ENCODE assay signal across 12 cellular contexts in the genomic region with DNA sequence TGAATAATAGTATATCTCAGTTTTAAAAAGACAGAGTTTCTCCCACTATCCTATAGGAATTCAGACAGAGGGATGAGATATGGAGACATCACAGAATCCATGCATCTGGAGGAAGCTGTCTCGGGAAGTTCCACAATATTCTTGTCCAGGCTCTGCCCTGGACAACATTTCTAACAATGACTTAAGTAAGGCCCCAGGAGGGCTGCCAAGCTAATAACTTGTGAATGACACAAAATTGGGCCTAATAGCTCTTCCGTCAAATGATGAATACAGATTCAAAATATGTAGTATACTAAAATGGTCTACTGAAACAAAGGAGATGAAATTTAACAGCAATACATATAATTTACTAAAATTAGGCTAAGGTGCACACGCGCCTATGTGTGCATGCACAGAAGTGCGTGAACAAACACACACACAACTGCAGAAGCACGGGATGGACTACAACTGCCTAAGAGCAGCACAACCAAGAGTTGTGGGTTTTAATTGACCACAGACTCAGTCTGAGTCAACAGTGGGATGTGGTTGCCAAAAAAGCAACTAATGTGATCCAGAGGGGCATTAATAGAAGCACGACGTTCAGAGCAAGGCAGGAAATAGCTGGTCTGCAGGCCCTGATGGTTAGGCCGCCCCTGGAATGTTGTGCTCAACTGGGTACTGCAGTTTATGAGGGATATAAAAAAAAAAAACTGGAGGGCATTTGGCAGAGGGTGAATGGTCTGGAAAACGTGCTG. TPM values are rescaled to one million over a fixed set of nuclear protein-coding genes. Genes with fewer than 3 reads are reported as not detected.
DNase-seq lines count a peak whose midpoint lies in the region; ATAC-seq and TF ChIP-seq lines count a peak whose summit lies in the region.
"Had no signal": no experiment of that assay in that cellular context is flagged by ENCODE, and none has a peak within 500 bp of the region (broad histone marks: within the 10 kb centered on the region; RNA-seq: fewer than 3 reads in every experiment).

No MANE protein-coding gene starts in this region.

- no peak for TF ChIP-seq CTCF in kidney epithelial cell (IDR thresholded peaks at IDR 0.05; ENCODE audit: insufficient read depth, low read length, poor library complexity, severe bottlenecking)

- ATAC-seq in HG02798 (IDR thresholded peaks at IDR 0.05; ENCODE audit: poor library complexity, unreplicated experiment), result no peak

- no peaks in the 10 kb centered on the region for H3K36me3 ChIP-seq in kidney epithelial cell (ENCODE audit: control insufficient read depth, insufficient read depth, low read length)

- DNase-seq in AG20443 (ENCODE audit: low spot score), result peak; percentile 85
- DNase-seq in HS-27A (ENCODE audit: low read depth), result peak; percentile 4
- DNase-seq in SW480 (ENCODE audit: low spot score), result peak; percentile 84
- DNase-seq in kidney epithelial cell (ENCODE audit: low read depth), result peak; percentile 2
- no peak for DNase-seq in mucosa of gallbladder (ENCODE audit: low spot score)
- no peak for DNase-seq in 8988T
- DNase-seq in activated CD4-positive, alpha-beta memory T cell treated with anti-CD3 and anti-CD28 coated beads, Interleukin-2, amount 10 ng/mL, durations not matched to agents 7 days and 5 days, result no peak
- DNase-seq: activated naive CD4-positive, alpha-beta T cell treated with Interleukin-2 at 50 U/mL for 16 hours; NCI-H1436 treated with DMSO at 0.1 percent for 48 hours had no signal

- H3K27me3 ChIP-seq in kidney epithelial cell (ENCODE audit: control insufficient read depth, insufficient read depth, low read length), result no peaks in the 10 kb centered on the region

- H3K4me3 ChIP-seq in kidney epithelial cell (ENCODE audit: low read depth, low read length), result no peak overlapping the region

- H3K36me3 Mint-ChIP-seq in activated CD4-positive, alpha-beta memory T cell treated with anti-CD3 and anti-CD28 coated beads, Interleukin-2, amount 10 ng/mL, durations not matched to agents 7 days and 5 days (ENCODE audit: low read depth), result no peaks in the 10 kb centered on the region

- peaks cover 14% of the 10 kb centered on the region for H3K27me3 Mint-ChIP-seq in activated CD4-positive, alpha-beta memory T cell treated with anti-CD3 and anti-CD28 coated beads, Interleukin-2, amount 10 ng/mL, durations not matched to agents 7 days and 5 days

- POLR2A ChIA-PET in activated CD4-positive, alpha-beta memory T cell treated with anti-CD3 and anti-CD28 coated beads, Interleukin-2, amount 10 ng/mL, durations not matched to agents 7 days and 5 days (lab: Charles Lee), result no interaction called here

- peaks cover 3% of the 10 kb centered on the region for H3K9me3 Mint-ChIP-seq in activated CD4-positive, alpha-beta memory T cell treated with anti-CD3 and anti-CD28 coated beads, Interleukin-2, amount 10 ng/mL, durations not matched to agents 7 days and 5 days

- CTCF ChIA-PET in activated CD4-positive, alpha-beta memory T cell treated with anti-CD3 and anti-CD28 coated beads, Interleukin-2, amount 10 ng/mL, durations not matched to agents 7 days and 5 days (lab: Charles Lee), result no interaction called here

- H3K4me3 Mint-ChIP-seq in activated CD4-positive, alpha-beta memory T cell treated with anti-CD3 and anti-CD28 coated beads, Interleukin-2, amount 10 ng/mL, durations not matched to agents 7 days and 5 days, result no peak overlapping the region

- peaks cover 6% of the 10 kb centered on the region for H3K4me1 Mint-ChIP-seq in activated CD4-positive, alpha-beta memory T cell treated with anti-CD3 and anti-CD28 coated beads, Interleukin-2, amount 10 ng/mL, durations not matched to agents 7 days and 5 days

- H3K27ac Mint-ChIP-seq in activated CD4-positive, alpha-beta memory T cell treated with anti-CD3 and anti-CD28 coated beads, Interleukin-2, amount 10 ng/mL, durations not matched to agents 7 days and 5 days, result no peak overlapping the region

RNA-seq across cellular contexts. Expression of gene HS3ST2, which starts 26.3 kb away (rescaled TPM):
- total RNA-seq in kidney epithelial cell (2.5 and 2.8 TPM in 2 replicates), mucosa of gallbladder (0.98 TPM)
- not detected for total RNA-seq in activated CD4-positive, alpha-beta memory T cell treated with anti-CD3 and anti-CD28 coated beads, Interleukin-2, amount 10 ng/mL, durations not matched to agents 7 days and 5 days
- total RNA-seq: epithelial cell of proximal tubule; T-helper 2 cell treated with Interferon-gamma antibody and Interleukin-4, amounts not matched to agents 100 ng/mL and 5 ng/mL, for 36 hours had no signal

Comparison
In these comparisons a context has a peak if more than half of its experiments do, and no peak if none do; other contexts are left out.
1. DNase-seq: peak in AG20443 (single experiment), HS-27A (single experiment), SW480 (single experiment) and kidney epithelial cell (single experiment); none in mucosa of gallbladder (single experiment), 8988T (single experiment) and activated CD4-positive, alpha-beta memory T cell treated with anti-CD3 and anti-CD28 coated beads, Interleukin-2, amount 10 ng/mL, durations not matched to agents 7 days and 5 days (single experiment).